Comparison of ENCODE assay signal across 14 cellular contexts in genomic region chr20:51131806-51132205, GRCh38.
DNase-seq lines count a peak whose midpoint lies in the region.
"Had no signal": no experiment of that assay in that cellular context is flagged by ENCODE, and none has a peak within 500 bp of the region (broad histone marks: within the 10 kb centered on the region; RNA-seq: fewer than 3 reads in every experiment).

No MANE protein-coding gene starts in this region.

- peak; percentile 11 for DNase-seq in NCI-H2171 treated with DMSO at 0.1 percent for 48 hours (lab: John Stamatoyannopoulos, UW)
- DNase-seq in NCI-H2171 (lab: John Stamatoyannopoulos, UW): no peak
- DNase-seq in G401 (ENCODE audit: low spot score): peak; percentile 97
- DNase-seq in cerebellar nuclear complex (lab: John Stamatoyannopoulos, UW): peak; percentile 77 to 86
- peak; percentile 35 for DNase-seq in islet precursor cell
- no peak for DNase-seq in Karpas-422
- no peak for DNase-seq in GDM1 (lab: John Stamatoyannopoulos, UW)
- DNase-seq in germinal center (ENCODE audit: low spot score): no peak
- DNase-seq: ACHN; CD8-positive, alpha-beta T cell; GF-D8; GOT3; H7 had no signal

- in situ Hi-C loops in G401 (cut with HindIII; ENCODE audit: low sequenced_read_pairs): no loop called here

- no peaks in the 10 kb centered on the region for H3K36me3 ChIP-seq in Karpas-422 (ENCODE audit: insufficient read depth, low read length)

- H3K4me3 ChIP-seq in Karpas-422 (ENCODE audit: low read length): no peak overlapping the region
- H3K4me3 ChIP-seq: K562 had no signal

- H3K9me2 ChIP-seq in Karpas-422 (replicated peaks; ENCODE audit: insufficient read depth, low read length): no peaks in the 10 kb centered on the region

- H3K9me3 ChIP-seq in Karpas-422 (ENCODE audit: low read length): no peaks in the 10 kb centered on the region

- H2AFZ ChIP-seq in Karpas-422 (ENCODE audit: low read length): no peak overlapping the region

- H3K4me1 ChIP-seq in Karpas-422 (ENCODE audit: low read length): peaks cover 4% of the 10 kb centered on the region; the same call in 1 of the 2 replicates

- no peaks in the 10 kb centered on the region for H4K20me1 ChIP-seq in Karpas-422 (ENCODE audit: insufficient read depth, low read depth, low read length)

- H3K79me2 ChIP-seq in Karpas-422 (ENCODE audit: low read length): no peaks in the 10 kb centered on the region

- H3K27ac ChIP-seq in Karpas-422 (ENCODE audit: low read length): no peak overlapping the region

- no peaks in the 10 kb centered on the region for H3K27me3 ChIP-seq in Karpas-422 (ENCODE audit: low read length)

- H3K9ac ChIP-seq in Karpas-422 (ENCODE audit: low read length): no peak overlapping the region

- H3K4me2 ChIP-seq in Karpas-422 (ENCODE audit: low read depth, low read length, poor library complexity, severe bottlenecking): no peak overlapping the region

Comparison
In these comparisons a context has a peak if more than half of its experiments do, and no peak if none do; other contexts are left out.
1. DNase-seq: peak in NCI-H2171 treated with DMSO at 0.1 percent for 48 hours (single experiment), G401 (single experiment), cerebellar nuclear complex (2 of 2) and islet precursor cell (single experiment); none in NCI-H2171 (single experiment), Karpas-422 (single experiment), GDM1 (single experiment) and germinal center (single experiment).